In the genomic region with DNA sequence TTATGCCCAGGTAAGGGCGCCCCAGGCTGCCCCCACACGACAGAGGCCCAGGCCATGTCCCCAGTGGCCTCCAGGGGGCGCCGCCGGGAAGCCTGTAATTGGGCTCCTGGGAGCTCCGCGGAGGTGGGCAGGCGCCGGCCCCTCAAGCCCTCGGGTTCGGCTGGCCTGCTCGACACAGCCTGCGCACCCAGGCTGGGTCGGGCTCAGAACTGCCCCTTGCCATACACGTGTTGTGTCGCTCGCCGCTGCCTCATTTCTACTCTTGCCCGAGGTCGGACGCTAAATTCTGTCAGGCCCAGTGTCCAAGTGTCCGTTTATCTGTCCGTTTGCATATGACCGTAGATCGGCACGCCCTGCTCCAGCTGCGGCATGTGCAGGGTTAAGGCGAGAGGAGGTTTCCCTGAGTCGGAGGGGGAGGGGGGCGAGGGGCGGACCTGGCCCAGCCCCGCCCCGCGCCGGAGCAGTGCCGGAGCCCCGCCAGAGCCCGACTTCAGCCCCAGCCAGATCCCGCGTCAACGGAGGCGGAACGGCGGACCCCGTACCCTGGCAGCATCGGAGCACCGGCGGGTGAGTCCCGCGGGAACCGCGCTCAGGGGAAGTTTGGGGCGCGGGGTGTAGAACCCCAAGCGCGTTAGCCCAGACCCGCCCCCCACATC, we compare ENCODE assay signal across 8 cellular contexts.
DNase-seq lines count a peak whose midpoint lies in the region; FAIRE-seq and TF ChIP-seq lines count a peak whose summit lies in the region.

A gene (plus strand): TSS at position 480 of the 656 bp plus-strand sequence. CDS start 1,172 bp downstream, outside the sequence.

- DNase-seq in D721Med (ENCODE audit: insufficient read length, low spot score) (peak; percentile 94), HEK293T (ENCODE audit: extremely low spot score) (peak; percentile 89), NCI-H2171 treated with DMSO at 0.1 percent for 48 hours (lab: John Stamatoyannopoulos, UW) (peak; percentile 29), NCI-H2107 treated with DMSO at 0.1 percent for 48 hours (lab: John Stamatoyannopoulos, UW; ENCODE audit: unreplicated experiment) (no peak)
- DNase-seq in activated CD4-positive, alpha-beta T cell treated with anti-CD3 and anti-CD28 coated beads for 48 hours: peak; percentile 91
- DNase-seq in stimulated activated CD4-positive, alpha-beta T cell treated with anti-CD3 and anti-CD28 coated beads, Interleukin-15, amount 100 ng/mL, for 48 hours (ENCODE audit: low read depth in 2 of 2): peak; percentile 69 to 83

- peak within 1 kb of the TSS; percentile 87 for H3K27ac ChIP-seq in cingulate gyrus (ENCODE audit: low read depth, low read length)
- H3K27ac ChIP-seq in layer of hippocampus (ENCODE audit: low read depth, low read length): peak within 1 kb of the TSS; percentile 77

- TF ChIP-seq CTCF in D721Med (IDR thresholded peaks at IDR 0.05; ENCODE audit: insufficient read depth, missing control alignments): peak; percentile 68

- FAIRE-seq in D721Med (lab: Jason Lieb, UNC): no peak

- POLR2A ChIA-PET in HEK293T (lab: Yijun Ruan, JAX): interaction anchor here (0.8 to 2.5 kb wide), 4 partner anchors 13 to 169 kb away, joined by 3 to 15 read pairs (median 4); a partner anchor contains a TSS

- CTCF ChIA-PET in HEK293T (lab: Yijun Ruan, JAX): interaction anchor here (0.6 to 1.0 kb wide), 5 partner anchors 15 to 278 kb away, joined by 3 read pairs; a partner anchor contains a TSS

- H3K27me3 ChIP-seq in layer of hippocampus (ENCODE audit: control insufficient read depth, insufficient read depth, low read length): no peaks in the 10 kb centered on the region

TF ChIP-seq in HEK293T, 16 proteins besides CTCF, POLR2A, EP300 and RAD21:
- TF ChIP-seq SP1 (IDR thresholded peaks at IDR 0.05) (no peak), L3MBTL2 (conservative IDR thresholded peaks at IDR 0.05) (peak; percentile 75)
